Comparison of ENCODE assay signal across 20 cellular contexts in the genomic region with DNA sequence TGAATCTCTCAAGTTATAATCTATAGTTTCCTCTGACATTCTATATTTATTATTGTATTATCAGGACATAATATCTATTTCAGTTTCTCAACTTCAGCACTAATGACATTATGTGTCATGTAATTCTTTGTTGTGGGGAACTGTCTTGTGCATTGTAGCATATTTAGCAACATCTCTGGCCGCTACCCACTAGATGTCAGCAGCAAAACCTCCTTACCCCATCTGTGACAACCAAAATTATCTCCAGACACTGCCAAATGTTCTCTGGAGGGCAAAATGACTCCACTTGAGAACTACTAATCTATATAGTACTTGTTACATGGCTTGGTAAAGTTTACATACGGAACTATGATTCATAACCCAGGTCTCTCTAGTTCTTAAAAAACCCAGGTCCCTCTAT.
A peak's percentile ranks its signal among the peaks of the same experiment; 100 is the strongest.
DNase-seq lines count a peak whose midpoint lies in the region; ATAC-seq and TF ChIP-seq lines count a peak whose summit lies in the region.
"Had no signal": no experiment of that assay in that cellular context is flagged by ENCODE, and none has a peak within 500 bp of the region (broad histone marks: within the 10 kb centered on the region; RNA-seq: fewer than 3 reads in every experiment).

No MANE protein-coding gene starts in this region.

- peak in 2 of 3 experiments; percentile 7 to 53 for DNase-seq in NCI-H1417 (lab: John Stamatoyannopoulos, UW)
- DNase-seq in NCI-H1417 treated with DMSO at 0.1 percent for 48 hours (lab: John Stamatoyannopoulos, UW) = no peak
- DNase-seq in PC-3 = no peak
- peak; percentile 21 for DNase-seq in fibroblast of pulmonary artery (ENCODE audit: low read depth)
- no peak for DNase-seq in activated CD8-positive, alpha-beta T cell treated with anti-CD3 and anti-CD28 coated beads for 36 hours
- no peak for DNase-seq in body of pancreas
- DNase-seq in activated CD4-positive, alpha-beta T cell treated with anti-CD3 and anti-CD28 coated beads, Interleukin-2, amount 50 U/mL, for 48 hours = no peak
- DNase-seq: 8988T; activated CD4-positive, CD25-positive, alpha-beta regulatory T cell; activated effector memory CD4-positive, alpha-beta T cell treated with Interleukin-2 at 50 U/mL for 16 hours; amniotic stem cell; CD4-positive, CD25-positive, alpha-beta regulatory T cell; glutamatergic neuron; NCI-H187; Right ventricle myocardium superior; stimulated activated naive CD8-positive, alpha-beta T cell treated with anti-CD3 and anti-CD28 coated beads, Interleukin-15, amount 100 ng/mL, for 72 hours had no signal

- ATAC-seq in PC-3 = peak; percentile 18
- no peak for ATAC-seq in activated CD8-positive, alpha-beta T cell treated with anti-CD3 and anti-CD28 coated beads for 36 hours
- no peak for ATAC-seq in body of pancreas
- ATAC-seq: K562; natural killer cell treated with Interleukin-12 subunit alpha and Interleukin-12 subunit beta and Interleukin-15 and Interleukin-18, amount 100 ng/mL, for 72 hours; stimulated activated naive CD8-positive, alpha-beta T cell treated with anti-CD3 and anti-CD28 coated beads, Interleukin-15, amount 100 ng/mL, for 72 hours had no signal

- H3K9me3 ChIP-seq in Loucy (ENCODE audit: insufficient read depth, low read depth, low read length) (no peaks in the 10 kb centered on the region), PC-3 (ENCODE audit: low read length) (no peaks in the 10 kb centered on the region), body of pancreas (no peaks in the 10 kb centered on the region)

- no peak overlapping the region for H2AFZ ChIP-seq in Loucy (ENCODE audit: low read length)
- H2AFZ ChIP-seq in PC-3 (ENCODE audit: low read length) = no peak overlapping the region

- H3K4me1 Mint-ChIP-seq in activated CD8-positive, alpha-beta T cell treated with anti-CD3 and anti-CD28 coated beads for 36 hours (ENCODE audit: low read depth) = no peaks in the 10 kb centered on the region
- H3K4me1 Mint-ChIP-seq: CD4-positive, CD25-positive, alpha-beta regulatory T cell; stimulated activated naive CD8-positive, alpha-beta T cell treated with anti-CD3 and anti-CD28 coated beads, Interleukin-15, amount 100 ng/mL, for 72 hours had no signal

- H3K27me3 ChIP-seq in Loucy (ENCODE audit: insufficient read depth, low read length, poor library complexity, severe bottlenecking) = no peaks in the 10 kb centered on the region
- H3K27me3 ChIP-seq in PC-3 (ENCODE audit: low read length) = no peaks in the 10 kb centered on the region
- H3K27me3 ChIP-seq in body of pancreas = no peaks in the 10 kb centered on the region

- POLR2A ChIA-PET in PC-3 (lab: Charles Lee; ENCODE audit: unreplicated experiment) = no interaction called here
- POLR2A ChIA-PET in activated CD8-positive, alpha-beta T cell treated with anti-CD3 and anti-CD28 coated beads for 36 hours (lab: Charles Lee) = no interaction called here

- H3K27ac Mint-ChIP-seq in activated CD8-positive, alpha-beta T cell treated with anti-CD3 and anti-CD28 coated beads for 36 hours = no peak overlapping the region
- H3K27ac Mint-ChIP-seq: CD4-positive, CD25-positive, alpha-beta regulatory T cell; natural killer cell treated with Interleukin-12 subunit alpha and Interleukin-12 subunit beta and Interleukin-15 and Interleukin-18, amount 100 ng/mL, for 72 hours; stimulated activated naive CD8-positive, alpha-beta T cell treated with anti-CD3 and anti-CD28 coated beads, Interleukin-15, amount 100 ng/mL, for 72 hours had no signal

- 88 to 96% methylated on average over 2 of the region's 2 CpGs for WGBS in body of pancreas, 2 donors

- no peak overlapping the region for H3K4me3 Mint-ChIP-seq in activated CD8-positive, alpha-beta T cell treated with anti-CD3 and anti-CD28 coated beads for 36 hours
- H3K4me3 Mint-ChIP-seq: CD4-positive, CD25-positive, alpha-beta regulatory T cell; natural killer cell treated with Interleukin-12 subunit alpha and Interleukin-12 subunit beta and Interleukin-15 and Interleukin-18, amount 100 ng/mL, for 72 hours; stimulated activated naive CD8-positive, alpha-beta T cell treated with anti-CD3 and anti-CD28 coated beads, Interleukin-15, amount 100 ng/mL, for 72 hours had no signal

- peak; percentile 49 for TF ChIP-seq CTCF in Loucy (conservative IDR thresholded peaks at IDR 0.05; ENCODE audit: low read length)
- TF ChIP-seq CTCF in PC-3 (conservative IDR thresholded peaks at IDR 0.05; ENCODE audit: low read depth, low read length) = 0 out of 2 replicates have a peak, but pooled peaks have one; percentile 13
- no peak for TF ChIP-seq CTCF in fibroblast of pulmonary artery (IDR thresholded peaks at IDR 0.05; ENCODE audit: low read length, missing control alignments)
- TF ChIP-seq CTCF in activated CD8-positive, alpha-beta T cell treated with anti-CD3 and anti-CD28 coated beads for 36 hours (IDR thresholded peaks at IDR 0.05) = no peak
- no peak for TF ChIP-seq CTCF in body of pancreas (IDR thresholded peaks at IDR 0.05)

- no peaks in the 10 kb centered on the region for H3K36me3 ChIP-seq in Loucy (ENCODE audit: insufficient read depth, low read length)
- H3K36me3 ChIP-seq in PC-3 (ENCODE audit: low read depth, low read length) = no peaks in the 10 kb centered on the region
- no peaks in the 10 kb centered on the region for H3K36me3 ChIP-seq in body of pancreas (replicated peaks in 1 of 2; ENCODE audit: insufficient read depth in 1 of 2, low read depth in 2 of 2)

- H3K9me2 ChIP-seq in Loucy (replicated peaks; ENCODE audit: low read depth, low read length) (no peaks in the 10 kb centered on the region), PC-3 (replicated peaks; ENCODE audit: low read length) (no peaks in the 10 kb centered on the region)

- no TSS peak for BruUV-seq in PC-3 (replicated peaks; lab: Mats Ljungman, UMichigan)

- no peak overlapping the region for H3K9ac ChIP-seq in Loucy (ENCODE audit: low read depth, low read length, poor library complexity, severe bottlenecking)
- H3K9ac ChIP-seq in PC-3 (ENCODE audit: low read length) = no peak overlapping the region

- intact Hi-C loops in PC-3 (cut with micrococcal nuclease) (loop anchor here (5.0 kb wide), 1 partner anchor 146 kb away; a partner anchor contains a TSS), body of pancreas (cut with DNase I) (no loop called here)
- intact Hi-C loops in activated CD8-positive, alpha-beta T cell treated with anti-CD3 and anti-CD28 coated beads for 36 hours (cut with micrococcal nuclease) = no loop called here

- H3K4me2 ChIP-seq in Loucy (ENCODE audit: low read depth, low read length, poor library complexity, severe bottlenecking) (no peak overlapping the region), PC-3 (ENCODE audit: low read length) (no peak overlapping the region)

- H4K20me1 ChIP-seq in Loucy (ENCODE audit: insufficient read depth, low read length, poor library complexity, severe bottlenecking) (no peaks in the 10 kb centered on the region), PC-3 (ENCODE audit: low read length) (no peaks in the 10 kb centered on the region)

- no peaks in the 10 kb centered on the region for H3K36me3 Mint-ChIP-seq in activated CD8-positive, alpha-beta T cell treated with anti-CD3 and anti-CD28 coated beads for 36 hours (ENCODE audit: low read depth)
- H3K36me3 Mint-ChIP-seq: CD4-positive, CD25-positive, alpha-beta regulatory T cell; natural killer cell treated with Interleukin-12 subunit alpha and Interleukin-12 subunit beta and Interleukin-15 and Interleukin-18, amount 100 ng/mL, for 72 hours had no signal

- CTCF ChIA-PET in PC-3 (lab: Charles Lee) = no interaction called here
- CTCF ChIA-PET in activated CD8-positive, alpha-beta T cell treated with anti-CD3 and anti-CD28 coated beads for 36 hours (lab: Charles Lee) = no interaction called here

- H3K4me1 ChIP-seq in Loucy (ENCODE audit: insufficient read depth, low read length, poor library complexity, severe bottlenecking) (peaks cover 14% of the 10 kb centered on the region), PC-3 (ENCODE audit: insufficient read depth, low read length) (no peaks in the 10 kb centered on the region), body of pancreas (no peaks in the 10 kb centered on the region)

- H3K27ac ChIP-seq in PC-3 (ENCODE audit: low read length) (no peak overlapping the region), body of pancreas (no peak overlapping the region)
- H3K27ac ChIP-seq: HL-60 had no signal

- H3K79me2 ChIP-seq in Loucy (ENCODE audit: insufficient read depth, low read length) (no peaks in the 10 kb centered on the region), PC-3 (ENCODE audit: low read length) (no peaks in the 10 kb centered on the region)

- H3F3A ChIP-seq in Loucy (ENCODE audit: low read depth) (no peaks in the 10 kb centered on the region), PC-3 (ENCODE audit: low read length, unreplicated experiment) (no peaks in the 10 kb centered on the region)

- TF ChIP-seq POLR2A in body of pancreas (IDR thresholded peaks at IDR 0.05) = no peak

- H3K9me3 Mint-ChIP-seq in activated CD8-positive, alpha-beta T cell treated with anti-CD3 and anti-CD28 coated beads for 36 hours = no peaks in the 10 kb centered on the region
- H3K9me3 Mint-ChIP-seq: natural killer cell treated with Interleukin-12 subunit alpha and Interleukin-12 subunit beta and Interleukin-15 and Interleukin-18, amount 100 ng/mL, for 72 hours; stimulated activated naive CD8-positive, alpha-beta T cell treated with anti-CD3 and anti-CD28 coated beads, Interleukin-15, amount 100 ng/mL, for 72 hours had no signal

- H3K4me3 ChIP-seq in Loucy (ENCODE audit: low read length, poor library complexity, severe bottlenecking) = no peak overlapping the region
- H3K4me3 ChIP-seq in PC-3 (ENCODE audit: low read length) = no peak overlapping the region
- H3K4me3 ChIP-seq in fibroblast of pulmonary artery (replicated peaks; ENCODE audit: low read depth, low read length) = no peak overlapping the region
- H3K4me3 ChIP-seq in body of pancreas = no peak overlapping the region
- H3K4me3 ChIP-seq: K562 had no signal

- no peaks in the 10 kb centered on the region for H3K27me3 Mint-ChIP-seq in activated CD8-positive, alpha-beta T cell treated with anti-CD3 and anti-CD28 coated beads for 36 hours
- H3K27me3 Mint-ChIP-seq: CD4-positive, CD25-positive, alpha-beta regulatory T cell; natural killer cell treated with Interleukin-12 subunit alpha and Interleukin-12 subunit beta and Interleukin-15 and Interleukin-18, amount 100 ng/mL, for 72 hours; stimulated activated naive CD8-positive, alpha-beta T cell treated with anti-CD3 and anti-CD28 coated beads, Interleukin-15, amount 100 ng/mL, for 72 hours had no signal

Comparison
In these comparisons a context has a peak if more than half of its experiments do, and no peak if none do; other contexts are left out.
1. DNase-seq: peak in NCI-H1417 (2 of 3) and fibroblast of pulmonary artery (single experiment); none in NCI-H1417 treated with DMSO at 0.1 percent for 48 hours (single experiment), PC-3 (single experiment), activated CD8-positive, alpha-beta T cell treated with anti-CD3 and anti-CD28 coated beads for 36 hours (single experiment), body of pancreas (0 of 4) and activated CD4-positive, alpha-beta T cell treated with anti-CD3 and anti-CD28 coated beads, Interleukin-2, amount 50 U/mL, for 48 hours (0 of 2).
2. CTCF ChIP-seq: peak in Loucy (single experiment) and PC-3 (single experiment); none in fibroblast of pulmonary artery (single experiment), activated CD8-positive, alpha-beta T cell treated with anti-CD3 and anti-CD28 coated beads for 36 hours (single experiment) and body of pancreas (0 of 7).